Comparison of ENCODE assay signal across 1 cellular context in genomic region chr17:45433136-45433535, GRCh38.
TF ChIP-seq lines count a peak whose summit lies in the region.

No MANE protein-coding gene starts in this region.

TF ChIP-seq in GM23338, 12 proteins besides CTCF, POLR2A, EP300 and RAD21 (continued from another document):
- TF ChIP-seq ZNF462 (CRISPR knock-in tag; IDR thresholded peaks at IDR 0.05) = no peak
- TF ChIP-seq STAT1 (IDR thresholded peaks at IDR 0.05; ENCODE audit: unreplicated experiment) = no peak
- no peak for TF ChIP-seq EZH2phosphoT487 (IDR thresholded peaks at IDR 0.05; ENCODE audit: unreplicated experiment)
- no peak for TF ChIP-seq CREB1 (CRISPR knock-in tag; IDR thresholded peaks at IDR 0.05; ENCODE audit: low read depth)
- TF ChIP-seq REST (IDR thresholded peaks at IDR 0.05; ENCODE audit: unreplicated experiment) = no peak
- no peak for TF ChIP-seq JUNB (IDR thresholded peaks at IDR 0.05; ENCODE audit: unreplicated experiment)
- no peak for TF ChIP-seq POLR2AphosphoS5 (IDR thresholded peaks at IDR 0.05; ENCODE audit: low read depth)
- no peak for TF ChIP-seq NANOG (IDR thresholded peaks at IDR 0.05; ENCODE audit: borderline replicate concordance)
- TF ChIP-seq ZNF114 (CRISPR knock-in tag; IDR thresholded peaks at IDR 0.05) = no peak
